In the genomic region with DNA sequence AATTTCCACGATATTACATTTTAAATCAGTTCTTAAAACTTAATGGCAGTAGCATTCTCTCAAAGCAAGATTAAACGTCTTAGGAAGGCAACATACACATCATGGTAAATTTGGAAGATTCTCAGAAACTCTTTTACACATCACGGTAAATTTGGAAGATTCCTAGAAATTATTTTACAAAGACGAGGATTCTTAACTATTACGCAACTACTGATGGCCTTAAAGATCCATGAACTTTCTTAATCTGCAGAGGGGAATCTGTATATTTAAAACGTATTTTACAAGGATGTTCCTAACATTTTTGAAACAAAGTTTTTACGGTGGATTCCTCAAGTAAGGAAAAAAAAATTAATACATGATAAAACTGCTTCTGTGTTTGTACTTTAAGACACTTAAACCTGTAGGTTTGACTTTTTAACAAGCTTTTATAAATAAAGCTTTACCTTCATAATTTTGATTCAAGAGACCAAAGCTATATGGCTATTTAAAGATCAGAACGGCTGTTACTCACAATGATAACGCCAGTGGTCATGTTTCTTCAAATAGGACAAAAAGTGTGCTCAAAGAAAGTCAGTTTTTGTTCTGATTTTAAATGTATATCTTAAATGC, we compare ENCODE assay signal across 12 cellular contexts. TPM values are rescaled to one million over a fixed set of nuclear protein-coding genes. Genes with fewer than 3 reads are reported as not detected.
DNase-seq lines count a peak whose midpoint lies in the region; ATAC-seq and TF ChIP-seq lines count a peak whose summit lies in the region.
"Had no signal": no experiment of that assay in that cellular context is flagged by ENCODE, and none has a peak within 500 bp of the region (broad histone marks: within the 10 kb centered on the region; RNA-seq: fewer than 3 reads in every experiment).

No MANE protein-coding gene starts in this region.

- peaks cover 18 to 30% of the 10 kb centered on the region in 2 donors for H3K4me1 Mint-ChIP-seq in effector memory CD8-positive, alpha-beta T cell (ENCODE audit: low read depth in 2 of 2)
- peaks cover 29% of the 10 kb centered on the region for H3K4me1 Mint-ChIP-seq in osteocyte (ENCODE audit: unreplicated experiment)

- no peaks in the 10 kb centered on the region for H3K9me3 Mint-ChIP-seq in effector memory CD8-positive, alpha-beta T cell
- H3K9me3 Mint-ChIP-seq in osteocyte (ENCODE audit: unreplicated experiment), result no peaks in the 10 kb centered on the region
- H3K9me3 Mint-ChIP-seq: memory B cell had no signal

- peaks cover 10% of the 10 kb centered on the region for H3K36me3 ChIP-seq in NT2/D1 (ENCODE audit: insufficient read depth, insufficient read length, low read length)
- H3K36me3 ChIP-seq: uterus had no signal

- peaks cover 33% of the 10 kb centered on the region for H3K36me3 Mint-ChIP-seq in effector memory CD8-positive, alpha-beta T cell (ENCODE audit: insufficient read depth)
- H3K36me3 Mint-ChIP-seq in osteocyte (ENCODE audit: unreplicated experiment), result no peaks in the 10 kb centered on the region
- H3K36me3 Mint-ChIP-seq: memory B cell had no signal

- no peak for TF ChIP-seq CTCF in osteocyte (IDR thresholded peaks at IDR 0.05)

- H3K27me3 ChIP-seq in NT2/D1 (ENCODE audit: insufficient read depth, insufficient read length), result no peaks in the 10 kb centered on the region
- H3K27me3 ChIP-seq: uterus had no signal

- H3K4me1 ChIP-seq in NT2/D1 (ENCODE audit: insufficient read depth, insufficient read length), result no peaks in the 10 kb centered on the region
- H3K4me1 ChIP-seq: uterus had no signal

- peak overlapping the region in 1 of 2 donors; percentile 98 for H3K27ac Mint-ChIP-seq in effector memory CD8-positive, alpha-beta T cell
- peak overlapping the region; percentile 98 for H3K27ac Mint-ChIP-seq in osteocyte (ENCODE audit: unreplicated experiment)

- H3K9me3 ChIP-seq in NT2/D1 (ENCODE audit: insufficient read depth, low read length), result no peaks in the 10 kb centered on the region
- H3K9me3 ChIP-seq: uterus had no signal

- no peaks in the 10 kb centered on the region for H3K27me3 Mint-ChIP-seq in effector memory CD8-positive, alpha-beta T cell
- no peaks in the 10 kb centered on the region for H3K27me3 Mint-ChIP-seq in osteocyte (ENCODE audit: unreplicated experiment)
- H3K27me3 Mint-ChIP-seq: memory B cell had no signal

- H3K9ac ChIP-seq in NT2/D1 (ENCODE audit: insufficient read length, low read depth), result peak overlapping the region; percentile 97

- DNase-seq in NT2/D1 (ENCODE audit: low read depth, low spot score) (no peak), osteocyte (ENCODE audit: extremely low spot score, unreplicated experiment) (no peak), NCI-H774 (lab: John Stamatoyannopoulos, UW) (no peak), SKM-1 (lab: John Stamatoyannopoulos, UW; ENCODE audit: unreplicated experiment) (no peak), dermis blood vessel endothelial cell (no peak)
- no peak for DNase-seq in effector memory CD8-positive, alpha-beta T cell
- DNase-seq: activated CD8-positive, alpha-beta memory T cell treated with anti-CD3 and anti-CD28 coated beads, Interleukin-2, amount 50 U/mL, for 4 hours; NCI-H1105 had no signal

- ATAC-seq in effector memory CD8-positive, alpha-beta T cell (replicated peaks), result no peak
- ATAC-seq in HG03342 (IDR thresholded peaks at IDR 0.05; ENCODE audit: unreplicated experiment), result no peak

- H3K4me3 Mint-ChIP-seq in effector memory CD8-positive, alpha-beta T cell, result peak overlapping the region; percentile 86 to 93
- peak overlapping the region; percentile 99 for H3K4me3 Mint-ChIP-seq in osteocyte (ENCODE audit: unreplicated experiment)

- H3K4me3 ChIP-seq in GM08714 (ENCODE audit: low read length), result peak overlapping the region; percentile 90; the same call in 1 of the 2 replicates
- H3K4me3 ChIP-seq in NT2/D1 (ENCODE audit: insufficient read length, low read depth), result peak overlapping the region; percentile 98

RNA-seq across cellular contexts. Expression of a gene that starts 1.7 kb away (rescaled TPM):
- 71.0 and 74.9 TPM in 2 replicates for total RNA-seq in osteocyte
- total RNA-seq in dermis blood vessel endothelial cell, result 56.8 and 66.5 TPM in 2 replicates

RNA-seq across cellular contexts. Expression of a gene that starts 15.2 kb away (rescaled TPM):
- total RNA-seq in osteocyte, result 155 and 162 TPM in 2 replicates
- 84.7 and 98.7 TPM in 2 replicates for total RNA-seq in dermis blood vessel endothelial cell
